ENCODE assay signal across 11 cellular contexts in genomic region chr11:11296434-11296833, GRCh38.
"Had no signal": no experiment of that assay in that cellular context is flagged by ENCODE, and none has a peak within 500 bp of the region (broad histone marks: within the 10 kb centered on the region; RNA-seq: fewer than 3 reads in every experiment).

No MANE protein-coding gene starts in this region.

- DNase-seq: activated B cell treated with CpG ODN at 0.5 μM for 24 hours; activated CD4-positive, alpha-beta T cell treated with anti-CD3 and anti-CD28 coated beads, Interleukin-2, amount 10 ng/mL, durations not matched to agents 24 days and 14 days; activated naive CD4-positive, alpha-beta T cell treated with anti-CD3 and anti-CD28 coated beads for 36 hours; adrenal gland; central memory CD4-positive, alpha-beta T cell; cortex of kidney; effector CD8-positive, alpha-beta T cell; ovary; stimulated activated CD4-positive, alpha-beta T cell treated with anti-CD3 and anti-CD28 coated beads, Interleukin-2, amount 100 ng/mL, for 48 hours; stimulated activated naive CD8-positive, alpha-beta T cell treated with anti-CD3 and anti-CD28 coated beads, Interleukin-15, Interleukin-2, amounts not matched to agents 100 U/mL and 50 U/mL, for 24 hours had no signal

- ATAC-seq: activated T-helper 17 cell treated with anti-CD3 and anti-CD28 coated beads, Interleukin-2, amount 50 U/mL, for 72 hours; stimulated activated naive CD8-positive, alpha-beta T cell treated with anti-CD3 and anti-CD28 coated beads, Interleukin-15, Interleukin-2, amounts not matched to agents 100 U/mL and 50 U/mL, for 24 hours had no signal
